In the genomic region with DNA sequence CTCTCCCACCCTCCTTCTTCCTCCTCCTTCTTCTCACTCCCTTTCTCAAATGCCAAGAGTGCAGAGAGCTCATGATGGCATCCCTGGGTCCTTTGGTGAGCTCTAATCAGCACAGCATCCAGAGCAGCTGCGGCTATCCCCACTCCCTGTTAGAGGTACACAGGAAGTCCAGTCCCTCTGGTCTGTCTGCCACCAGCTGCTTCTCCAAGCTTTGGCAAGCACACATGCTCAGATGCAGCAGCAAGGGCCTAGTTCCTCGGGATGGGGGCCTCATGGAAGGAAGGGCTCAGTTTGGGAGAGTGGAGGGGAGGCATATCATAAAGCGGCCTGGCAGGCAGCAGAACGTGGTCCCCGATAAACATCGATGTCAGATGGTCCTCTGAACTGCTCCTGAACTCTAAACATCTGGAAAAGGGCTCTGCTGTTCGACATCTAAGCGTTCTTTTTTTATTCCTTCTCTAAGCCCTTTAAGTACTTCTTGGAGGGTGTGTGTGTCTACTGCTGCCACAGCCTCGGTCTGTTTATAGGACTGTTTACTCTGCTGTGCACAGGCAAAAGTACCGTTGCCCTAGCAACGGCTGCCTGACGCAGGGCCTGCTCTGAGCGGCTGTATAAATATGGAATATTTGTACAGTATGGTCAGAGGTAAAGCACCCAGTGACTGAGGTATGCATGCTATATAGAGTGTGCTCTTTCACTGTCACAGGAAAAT, we compare ENCODE assay signal across 8 cellular contexts.
DNase-seq lines count a peak whose midpoint lies in the region; ATAC-seq and TF ChIP-seq lines count a peak whose summit lies in the region.

No MANE protein-coding gene starts in this region.

- H3K9me3 ChIP-seq in mucosa of descending colon (no peaks in the 10 kb centered on the region), vagina (no peaks in the 10 kb centered on the region)

- H3K4me1 ChIP-seq in mucosa of descending colon (ENCODE audit: low read depth) (peaks cover 27% of the 10 kb centered on the region), vagina (peaks cover 41% of the 10 kb centered on the region)

- no peaks in the 10 kb centered on the region for H3K27me3 ChIP-seq in vagina

- no peak for TF ChIP-seq POLR2A in vagina (IDR thresholded peaks at IDR 0.05)

- H3K4me3 ChIP-seq in mucosa of descending colon (no peak overlapping the region), vagina (no peak overlapping the region)

- no peaks in the 10 kb centered on the region for H3K36me3 ChIP-seq in mucosa of descending colon (ENCODE audit: low read depth)
- peaks cover 0 to 29% of the 10 kb centered on the region in 2 donors for H3K36me3 ChIP-seq in vagina

- DNase-seq in NCI-H1436 (lab: John Stamatoyannopoulos, UW) (peak; percentile 46), NCI-H1436 treated with DMSO at 0.1 percent for 48 hours (lab: John Stamatoyannopoulos, UW) (no peak), caudate nucleus (lab: John Stamatoyannopoulos, UW) (peak in 2 of 61 donors; percentile 3 to 4), mucosa of descending colon (peak; percentile 81 to 85 (median 83)), vagina (ENCODE audit: extremely low spot score in 2 of 2) (no peak), RKO (ENCODE audit: low spot score) (no peak)
- DNase-seq in effector CD8-positive, alpha-beta T cell (lab: John Stamatoyannopoulos, UW) = no peak

- intact Hi-C loops in mucosa of descending colon (cut with DNase I, micrococcal nuclease) (no loop called here), vagina (cut with DNase I) (no loop called here)

- peak overlapping the region; percentile 26 for H3K27ac ChIP-seq in caudate nucleus (ENCODE audit: low read depth, low read length)
- peak overlapping the region; percentile 80 for H3K27ac ChIP-seq in vagina

- TF ChIP-seq CTCF in mucosa of descending colon (IDR thresholded peaks at IDR 0.05) (no peak), vagina (IDR thresholded peaks at IDR 0.05) (no peak)

- ATAC-seq in mucosa of descending colon (peak; percentile 97), HG02852 (IDR thresholded peaks at IDR 0.05; ENCODE audit: unreplicated experiment) (no peak)

Comparison
In these comparisons a context has a peak if more than half of its experiments do, and no peak if none do; other contexts are left out.
1. DNase-seq: peak in NCI-H1436 (single experiment) and mucosa of descending colon (3 of 3); none in NCI-H1436 treated with DMSO at 0.1 percent for 48 hours (single experiment), vagina (0 of 2), RKO (single experiment) and effector CD8-positive, alpha-beta T cell (single experiment).